ENCODE assay signal across 10 cellular contexts in the genomic region with DNA sequence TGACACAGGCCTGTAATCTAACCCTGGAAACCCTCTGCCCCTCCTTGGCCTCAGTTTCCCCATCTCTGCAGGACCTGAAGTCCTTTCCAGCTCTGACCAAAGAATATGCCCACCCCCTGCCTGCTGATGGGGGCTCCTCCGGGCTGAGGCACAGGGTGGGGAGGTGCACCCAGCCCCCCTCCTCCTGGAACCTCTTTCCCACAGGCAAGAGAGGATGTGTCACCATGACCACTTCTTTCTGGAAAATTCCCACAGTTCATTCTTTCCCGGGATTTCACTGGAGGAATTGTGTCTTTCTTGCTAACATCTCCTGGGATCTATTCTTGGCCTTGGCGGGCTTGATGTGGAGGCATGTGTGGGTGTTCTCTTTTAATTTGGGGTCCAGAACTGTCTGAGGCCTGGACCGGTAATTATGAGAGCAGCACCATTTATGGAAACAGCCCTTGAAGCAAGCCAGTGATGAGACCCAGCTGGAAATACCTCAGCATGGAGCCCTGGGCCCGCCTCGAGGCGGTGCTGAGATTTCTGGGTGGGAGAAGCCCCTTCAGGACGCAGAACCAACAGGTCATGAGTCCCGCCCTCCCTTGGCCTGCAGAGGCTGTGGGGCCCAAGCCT. TPM values are rescaled to one million over a fixed set of nuclear protein-coding genes. Genes with fewer than 3 reads are reported as not detected.
A peak's percentile ranks its signal among the peaks of the same experiment; 100 is the strongest.
DNase-seq lines count a peak whose midpoint lies in the region; ATAC-seq, FAIRE-seq and TF ChIP-seq lines count a peak whose summit lies in the region.
"Not testable (repeated sequence)": the region's sequence is repeated elsewhere in the genome, so short reads cannot be mapped to it uniquely, and the experiment has no call there.
"Had no signal": no experiment of that assay in that cellular context is flagged by ENCODE, and none has a peak within 500 bp of the region (broad histone marks: within the 10 kb centered on the region; RNA-seq: fewer than 3 reads in every experiment).

No MANE protein-coding gene starts in this region.

- H3K27ac Mint-ChIP-seq in nephron = peak overlapping the region; percentile 72 to 98 (median 98)

- intact Hi-C loops in posterior vena cava (cut with DNase I); uterus (cut with DNase I; ENCODE audit: low total_unique reads): not testable (repeated sequence)

- peak; percentile 28 for ATAC-seq in gastroesophageal sphincter

- TF ChIP-seq CTCF in bronchial epithelial cell (IDR thresholded peaks at IDR 0.05; ENCODE audit: insufficient read depth, low read length, severe bottlenecking); gastroesophageal sphincter (IDR thresholded peaks at IDR 0.05); nephron (IDR thresholded peaks at IDR 0.05; ENCODE audit: unreplicated experiment in 3 of 3); uterus (IDR thresholded peaks at IDR 0.05): not testable (repeated sequence)

- FAIRE-seq in HTR-8/SVneo (lab: Jason Lieb, UNC) (peak; percentile 20), bronchial epithelial cell (lab: Jason Lieb, UNC) (peak; percentile 95)

- H3K27me3 Mint-ChIP-seq in nephron (ENCODE audit: low read depth) = peaks cover 22% of the 10 kb centered on the region

- TF ChIP-seq EP300 in gastroesophageal sphincter (IDR thresholded peaks at IDR 0.05) = not testable (repeated sequence)

- H3K36me3 Mint-ChIP-seq in nephron (ENCODE audit: low read depth) = not testable (repeated sequence)

- not testable (repeated sequence) for H3K36me3 ChIP-seq in bronchial epithelial cell (ENCODE audit: control insufficient read depth, insufficient read depth, low read length); gastroesophageal sphincter; uterus

- H3K27me3 ChIP-seq in bronchial epithelial cell (ENCODE audit: control insufficient read depth, insufficient read depth, low read length); uterus: not testable (repeated sequence)
- H3K27me3 ChIP-seq in gastroesophageal sphincter = peaks cover 21% of the 10 kb centered on the region

- not testable (repeated sequence) for H3K4me3 ChIP-seq in bronchial epithelial cell (ENCODE audit: low read depth, low read length); gastroesophageal sphincter; uterus

- H3K27ac ChIP-seq in gastroesophageal sphincter (peak overlapping the region in 2 of 4 donors; percentile 7 to 27), uterus (peak overlapping the region; percentile 61 to 84)

- H3K9me3 Mint-ChIP-seq in nephron = not testable (repeated sequence)

- WGBS in gastroesophageal sphincter (ENCODE audit: low coverage in 1 of 2), 2 donors = no CpG with 5 or more reads among the region's 9 CpGs

- not testable (repeated sequence) for H3K4me1 ChIP-seq in gastroesophageal sphincter, uterus

- not testable (repeated sequence) for DNase-seq in HTR-8/SVneo (ENCODE audit: insufficient read length, low spot score); bronchial epithelial cell (ENCODE audit: low read depth)
- DNase-seq in left kidney (ENCODE audit: low read depth, low spot score) (peak; percentile 57), posterior vena cava (ENCODE audit: low spot score) (peak; percentile 50), uterus (peak; percentile 55 to 62)

- not testable (repeated sequence) for H3K9me3 ChIP-seq in gastroesophageal sphincter, uterus

- H3K4me1 Mint-ChIP-seq in nephron = peaks cover 13% of the 10 kb centered on the region

- H3K4me3 Mint-ChIP-seq in nephron = peak overlapping the region in 2 of 3 experiments; percentile 48 to 66

- not testable (repeated sequence) for TF ChIP-seq POLR2A in gastroesophageal sphincter (IDR thresholded peaks at IDR 0.05); uterus (IDR thresholded peaks at IDR 0.05)

RNA-seq across cellular contexts. Expression of a gene that starts 6.8 kb away (rescaled TPM):
- total RNA-seq in bronchial epithelial cell (not detected in 2 replicates), gastroesophageal sphincter (1 to 10 TPM in 2 of 4 donors, under 1 TPM in 2; 0.40 to 4.0 (median 1.2) TPM), posterior vena cava (under 1 TPM; 0.65 to 0.90 TPM), uterus (1 to 10 TPM in 3 of 4 donors, not detected in 1; 1.8 to 8.3 (median 2.7) TPM)
- total RNA-seq: A673, GM12878, GM23248 had no signal
